ENCODE assay signal across 15 cellular contexts in the genomic region with DNA sequence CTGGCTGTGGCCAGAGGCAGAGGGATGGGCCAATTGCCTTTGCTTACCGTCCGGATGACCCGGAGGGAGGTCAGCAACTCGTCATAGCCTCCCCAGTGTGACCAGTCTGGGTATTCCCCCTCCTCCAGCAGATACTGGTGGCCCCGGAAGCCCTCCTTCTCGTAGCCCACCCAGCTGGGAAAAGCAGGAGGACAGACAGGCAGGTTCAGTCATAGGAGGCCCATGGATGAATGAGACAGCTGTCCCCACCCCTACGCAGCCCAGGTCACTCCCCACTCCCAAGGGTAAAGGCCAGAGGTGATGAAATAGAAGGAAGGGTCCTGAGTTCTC. TPM values are rescaled to one million over a fixed set of nuclear protein-coding genes. Genes with fewer than 3 reads are reported as not detected.
DNase-seq lines count a peak whose midpoint lies in the region; ATAC-seq and TF ChIP-seq lines count a peak whose summit lies in the region.
"Had no signal": no experiment of that assay in that cellular context is flagged by ENCODE, and none has a peak within 500 bp of the region (broad histone marks: within the 10 kb centered on the region; RNA-seq: fewer than 3 reads in every experiment).

No MANE protein-coding gene starts in this region.

- no peaks in the 10 kb centered on the region for H3K36me3 ChIP-seq in NT2/D1 (ENCODE audit: insufficient read depth, insufficient read length, low read length)
- H3K36me3 ChIP-seq: heart right ventricle, upper lobe of right lung had no signal

- H3K4me3 ChIP-seq in NT2/D1 (ENCODE audit: insufficient read length, low read depth): no peak overlapping the region

- H3K4me3 Mint-ChIP-seq in activated naive CD4-positive, alpha-beta T cell treated with anti-CD3 and anti-CD28 coated beads, Interleukin-2, amount 10 ng/mL, durations not matched to agents 7 days and 5 days: peak overlapping the region; percentile 56
- H3K4me3 Mint-ChIP-seq in effector memory CD8-positive, alpha-beta T cell: peak overlapping the region; percentile 88 to 93
- peak overlapping the region; percentile 59 for H3K4me3 Mint-ChIP-seq in progenitor cell of endocrine pancreas (ENCODE audit: low read depth)

- TF ChIP-seq CTCF in progenitor cell of endocrine pancreas (IDR thresholded peaks at IDR 0.05; ENCODE audit: unreplicated experiment): no peak

- H3K27ac Mint-ChIP-seq in activated naive CD4-positive, alpha-beta T cell treated with anti-CD3 and anti-CD28 coated beads, Interleukin-2, amount 10 ng/mL, durations not matched to agents 7 days and 5 days: no peak overlapping the region
- H3K27ac Mint-ChIP-seq in activated naive CD4-positive, alpha-beta T cell treated with anti-CD3 and anti-CD28 coated beads, Interleukin-2, amount 50 U/mL, for 72 hours: no peak overlapping the region
- peak overlapping the region in 1 of 2 donors; percentile 77 for H3K27ac Mint-ChIP-seq in effector memory CD8-positive, alpha-beta T cell
- no peak overlapping the region for H3K27ac Mint-ChIP-seq in progenitor cell of endocrine pancreas

- H3K4me1 Mint-ChIP-seq in activated naive CD4-positive, alpha-beta T cell treated with anti-CD3 and anti-CD28 coated beads, Interleukin-2, amount 10 ng/mL, durations not matched to agents 7 days and 5 days: peaks cover 26% of the 10 kb centered on the region
- H3K4me1 Mint-ChIP-seq in effector memory CD8-positive, alpha-beta T cell (ENCODE audit: low read depth in 2 of 2): peaks cover 7 to 8% of the 10 kb centered on the region in 2 donors
- peaks cover 4% of the 10 kb centered on the region for H3K4me1 Mint-ChIP-seq in progenitor cell of endocrine pancreas (ENCODE audit: low read depth)

- H3K4me1 ChIP-seq in NT2/D1 (ENCODE audit: insufficient read depth, insufficient read length): peaks cover 18% of the 10 kb centered on the region
- H3K4me1 ChIP-seq: parathyroid adenoma had no signal

- CTCF ChIA-PET in activated naive CD4-positive, alpha-beta T cell treated with anti-CD3 and anti-CD28 coated beads, Interleukin-2, amount 10 ng/mL, durations not matched to agents 7 days and 5 days (lab: Charles Lee): interaction anchor here (0.8 to 1.1 kb wide), 3 partner anchors 48 to 58 kb away, joined by 3 read pairs; no protein-coding TSS in a partner anchor

- no peaks in the 10 kb centered on the region for H3K9me3 ChIP-seq in NT2/D1 (ENCODE audit: insufficient read depth, low read length)
- H3K9me3 ChIP-seq: heart right ventricle, upper lobe of right lung had no signal

- DNase-seq in activated naive CD4-positive, alpha-beta T cell treated with anti-CD3 and anti-CD28 coated beads, Interleukin-2, amount 10 ng/mL, durations not matched to agents 7 days and 5 days: no peak
- no peak for DNase-seq in activated naive CD4-positive, alpha-beta T cell treated with anti-CD3 and anti-CD28 coated beads, Interleukin-2, amount 50 U/mL, for 72 hours (ENCODE audit: low spot score in 2 of 2)
- DNase-seq in NT2/D1 (ENCODE audit: low read depth, low spot score) (no peak), progenitor cell of endocrine pancreas (ENCODE audit: low spot score, unreplicated experiment) (no peak), medulla oblongata (ENCODE audit: extremely low spot score) (no peak), NCI-H146 (lab: John Stamatoyannopoulos, UW) (no peak)
- DNase-seq in effector memory CD8-positive, alpha-beta T cell: no peak
- DNase-seq: heart right ventricle had no signal

- peaks cover 72% of the 10 kb centered on the region for H3K27me3 Mint-ChIP-seq in activated naive CD4-positive, alpha-beta T cell treated with anti-CD3 and anti-CD28 coated beads, Interleukin-2, amount 10 ng/mL, durations not matched to agents 7 days and 5 days
- no peaks in the 10 kb centered on the region for H3K27me3 Mint-ChIP-seq in effector memory CD8-positive, alpha-beta T cell
- peaks cover 11% of the 10 kb centered on the region for H3K27me3 Mint-ChIP-seq in progenitor cell of endocrine pancreas

- H3K36me3 Mint-ChIP-seq in activated naive CD4-positive, alpha-beta T cell treated with anti-CD3 and anti-CD28 coated beads, Interleukin-2, amount 10 ng/mL, durations not matched to agents 7 days and 5 days: no peaks in the 10 kb centered on the region
- H3K36me3 Mint-ChIP-seq in activated naive CD4-positive, alpha-beta T cell treated with anti-CD3 and anti-CD28 coated beads, Interleukin-2, amount 50 U/mL, for 72 hours: no peaks in the 10 kb centered on the region
- no peaks in the 10 kb centered on the region for H3K36me3 Mint-ChIP-seq in effector memory CD8-positive, alpha-beta T cell (ENCODE audit: insufficient read depth)
- H3K36me3 Mint-ChIP-seq in progenitor cell of endocrine pancreas (ENCODE audit: insufficient read depth): no peaks in the 10 kb centered on the region

- peaks cover 9% of the 10 kb centered on the region for H3K27me3 ChIP-seq in NT2/D1 (ENCODE audit: insufficient read depth, insufficient read length)

- H3K9ac ChIP-seq in NT2/D1 (ENCODE audit: insufficient read length, low read depth): peak overlapping the region; percentile 38
- H3K9ac ChIP-seq: parathyroid adenoma had no signal

- no peak for ATAC-seq in activated naive CD4-positive, alpha-beta T cell treated with anti-CD3 and anti-CD28 coated beads, Interleukin-2, amount 50 U/mL, for 72 hours
- ATAC-seq in effector memory CD8-positive, alpha-beta T cell (replicated peaks): no peak
- ATAC-seq in HG03571 (IDR thresholded peaks at IDR 0.05; ENCODE audit: unreplicated experiment): no peak

- H3K9me3 Mint-ChIP-seq in activated naive CD4-positive, alpha-beta T cell treated with anti-CD3 and anti-CD28 coated beads, Interleukin-2, amount 10 ng/mL, durations not matched to agents 7 days and 5 days: no peaks in the 10 kb centered on the region
- no peaks in the 10 kb centered on the region for H3K9me3 Mint-ChIP-seq in activated naive CD4-positive, alpha-beta T cell treated with anti-CD3 and anti-CD28 coated beads, Interleukin-2, amount 50 U/mL, for 72 hours
- no peaks in the 10 kb centered on the region for H3K9me3 Mint-ChIP-seq in effector memory CD8-positive, alpha-beta T cell
- H3K9me3 Mint-ChIP-seq in progenitor cell of endocrine pancreas (ENCODE audit: low read depth): no peaks in the 10 kb centered on the region

RNA-seq across cellular contexts. Expression of gene CRYBG2, which starts 16.8 kb away (rescaled TPM):
- 1 to 10 TPM; 1.0 to 6.0 TPM for total RNA-seq in activated naive CD4-positive, alpha-beta T cell treated with anti-CD3 and anti-CD28 coated beads, Interleukin-2, amount 50 U/mL, for 72 hours
- total RNA-seq in progenitor cell of endocrine pancreas: 13.8 and 19.3 TPM in 2 replicates
- total RNA-seq: cardiac septum, LHCN-M2, SK-MEL-5 had no signal

RNA-seq across cellular contexts. Expression of gene CD52, which starts 19.4 kb away (rescaled TPM):
- 100 to 1,000 TPM; 343 to 698 TPM for total RNA-seq in activated naive CD4-positive, alpha-beta T cell treated with anti-CD3 and anti-CD28 coated beads, Interleukin-2, amount 50 U/mL, for 72 hours
- 0.89 and 1.8 TPM in 2 replicates for total RNA-seq in progenitor cell of endocrine pancreas
- total RNA-seq: LHCN-M2, SK-MEL-5 had no signal

RNA-seq across cellular contexts. Expression of gene UBXN11, which starts 30.7 kb away (rescaled TPM):
- total RNA-seq in activated naive CD4-positive, alpha-beta T cell treated with anti-CD3 and anti-CD28 coated beads, Interleukin-2, amount 50 U/mL, for 72 hours: 10 to 100 TPM; 21.0 to 25.8 TPM
- total RNA-seq in progenitor cell of endocrine pancreas: 47.8 and 48.9 TPM in 2 replicates

RNA-seq across cellular contexts. Expression of gene ZNF683, which starts 35.4 kb away (rescaled TPM):
- not detected for total RNA-seq in activated naive CD4-positive, alpha-beta T cell treated with anti-CD3 and anti-CD28 coated beads, Interleukin-2, amount 50 U/mL, for 72 hours
- total RNA-seq in progenitor cell of endocrine pancreas: not detected in 2 replicates
- total RNA-seq: cardiac septum, GM12878, LHCN-M2, SK-MEL-5 had no signal

RNA-seq across cellular contexts. Expression of gene SH3BGRL3, which starts 57.3 kb away (rescaled TPM):
- total RNA-seq in activated naive CD4-positive, alpha-beta T cell treated with anti-CD3 and anti-CD28 coated beads, Interleukin-2, amount 50 U/mL, for 72 hours: 100 to 1,000 TPM; 261 to 364 TPM
- 63.8 and 66.6 TPM in 2 replicates for total RNA-seq in progenitor cell of endocrine pancreas

Comparison
In these comparisons a context has a peak if more than half of its experiments do, and no peak if none do; other contexts are left out.
1. RNA of gene CD52, which starts 19.4 kb away (total RNA-seq): 343 to 698 TPM in activated naive CD4-positive, alpha-beta T cell treated with anti-CD3 and anti-CD28 coated beads, Interleukin-2, amount 50 U/mL, for 72 hours; 0.89 to 1.8 TPM in progenitor cell of endocrine pancreas; every median in the first group is over 100 times any median in the second.
2. Peak in every context shown above with its lines, with median percentiles within 50 percentile points of each other: H3K4me3 Mint-ChIP-seq.